7 cellular contexts compared by ENCODE assay signal in the genomic region with DNA sequence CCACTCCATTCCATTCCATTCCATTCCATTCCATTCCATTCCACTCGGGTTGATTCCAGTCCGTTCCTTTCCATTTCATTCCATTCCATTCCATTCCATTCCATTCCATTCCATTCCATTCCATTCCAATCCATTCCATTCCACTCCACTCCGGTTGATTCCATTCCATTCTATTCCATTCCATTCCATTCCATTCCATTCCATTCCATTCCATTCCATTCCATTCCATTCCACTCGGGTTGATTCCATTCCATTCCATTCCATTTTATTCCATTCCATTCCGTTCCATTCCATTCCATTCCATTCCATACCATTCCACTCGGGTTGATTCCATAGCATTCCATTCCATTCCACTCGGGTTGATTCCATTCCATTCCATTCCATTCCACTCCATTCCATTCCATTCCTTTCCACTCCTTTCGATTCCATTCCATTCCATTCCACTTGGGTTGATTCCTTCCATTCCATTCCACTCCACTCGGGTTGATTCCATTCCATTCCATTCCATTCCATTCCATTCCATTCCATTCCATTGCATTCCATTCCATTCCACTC.
DNase-seq lines count a peak whose midpoint lies in the region; ATAC-seq and TF ChIP-seq lines count a peak whose summit lies in the region.
"Not testable (repeated sequence)": the region's sequence is repeated elsewhere in the genome, so short reads cannot be mapped to it uniquely, and the experiment has no call there.

No MANE protein-coding gene starts in this region.

- H3K4me3 Mint-ChIP-seq in glutamatergic neuron (ENCODE audit: unreplicated experiment): not testable (repeated sequence)

- H3K9me3 ChIP-seq in HUES48 (ENCODE audit: control insufficient read depth, insufficient read depth, low read length) (peaks cover 75% of the 10 kb centered on the region), mucosa of descending colon (peaks cover 87% of the 10 kb centered on the region)

- peak overlapping the region; percentile 0 for H3K27ac Mint-ChIP-seq in glutamatergic neuron (ENCODE audit: unreplicated experiment)

- peak overlapping the region; percentile 8; the same call in 1 of the 2 replicates for H3K4me3 ChIP-seq in HUES48 (ENCODE audit: low read depth, low read length)
- H3K4me3 ChIP-seq in mucosa of descending colon: not testable (repeated sequence)

- H3K4me1 Mint-ChIP-seq in glutamatergic neuron (ENCODE audit: low read depth, unreplicated experiment): not testable (repeated sequence)

- peak; percentile 27 for DNase-seq in amniotic epithelial cell (ENCODE audit: low read depth)
- not testable (repeated sequence) for DNase-seq in glutamatergic neuron, mucosa of descending colon

- H3K36me3 ChIP-seq in HUES48 (ENCODE audit: control insufficient read depth, insufficient read depth, low read length); mucosa of descending colon (ENCODE audit: low read depth): not testable (repeated sequence)

- intact Hi-C loops in mucosa of descending colon (cut with DNase I, micrococcal nuclease): not testable (repeated sequence)

- not testable (repeated sequence) for H3K27ac ChIP-seq in HUES48 (ENCODE audit: low read depth, low read length)

- not testable (repeated sequence) for TF ChIP-seq CTCF in glutamatergic neuron (IDR thresholded peaks at IDR 0.05; ENCODE audit: partially characterized antibody, unreplicated experiment); mucosa of descending colon (IDR thresholded peaks at IDR 0.05)

- ATAC-seq in GM18909 (IDR thresholded peaks at IDR 0.05; ENCODE audit: poor library complexity, unreplicated experiment) (peak; percentile 34), GM21717 (IDR thresholded peaks at IDR 0.05; ENCODE audit: unreplicated experiment) (peak; percentile 37), HG03025 (IDR thresholded peaks at IDR 0.05; ENCODE audit: low FRiP score, unreplicated experiment) (peak; percentile 20), mucosa of descending colon (peak; percentile 46)

- H3K27me3 ChIP-seq in HUES48 (ENCODE audit: control insufficient read depth, insufficient read depth, low read length): not testable (repeated sequence)

- peaks cover 55% of the 10 kb centered on the region for H3K36me3 Mint-ChIP-seq in glutamatergic neuron (ENCODE audit: unreplicated experiment)

- not testable (repeated sequence) for H3K9ac ChIP-seq in HUES48 (ENCODE audit: low read depth, low read length)

- H3K9me3 Mint-ChIP-seq in glutamatergic neuron (ENCODE audit: unreplicated experiment): peaks cover 73% of the 10 kb centered on the region

- H3K4me1 ChIP-seq in HUES48 (ENCODE audit: control insufficient read depth, insufficient read depth, low read length); mucosa of descending colon (ENCODE audit: low read depth): not testable (repeated sequence)

- H3K27me3 Mint-ChIP-seq in glutamatergic neuron (ENCODE audit: unreplicated experiment): peaks cover 56% of the 10 kb centered on the region
